Comparison of ENCODE assay signal across 29 cellular contexts in genomic region chr11:68880851-68881250, GRCh38.
"Had no signal": no experiment of that assay in that cellular context is flagged by ENCODE, and none has a peak within 500 bp of the region (broad histone marks: within the 10 kb centered on the region; RNA-seq: fewer than 3 reads in every experiment).

No MANE protein-coding gene starts in this region.

- H3K27me3 ChIP-seq: neutrophil, pancreas, right lobe of liver, suprapubic skin, testis, tibial nerve, upper lobe of left lung, uterus had no signal

- H3K4me1 ChIP-seq: pancreas, psoas muscle, sigmoid colon, suprapubic skin, tibial nerve, upper lobe of left lung, uterus had no signal

- H3K27ac Mint-ChIP-seq: natural killer cell treated with Interleukin-12 subunit alpha and Interleukin-12 subunit beta and Interleukin-15 and Interleukin-18, amount 100 ng/mL, for 72 hours; nephron progenitor cell; progenitor cell of endocrine pancreas; stimulated activated memory B cell treated with anti-CD40 and anti-IgM and Interleukin-4, amounts not matched to agents 10 μg/mL and 1 μg/mL and 100 μg/mL, for 72 hours; stimulated activated naive CD8-positive, alpha-beta T cell treated with anti-CD3 and anti-CD28 coated beads, Interleukin-15, amount 100 ng/mL, for 72 hours had no signal

- H3K4me3 Mint-ChIP-seq: naive thymus-derived CD8-positive, alpha-beta T cell; natural killer cell treated with Interleukin-12 subunit alpha and Interleukin-12 subunit beta and Interleukin-15 and Interleukin-18, amount 100 ng/mL, for 72 hours; nephron progenitor cell; neural crest cell; stimulated activated memory B cell treated with anti-CD40 and anti-IgM and Interleukin-4, amounts not matched to agents 10 μg/mL and 1 μg/mL and 100 μg/mL, for 72 hours; stimulated activated naive CD8-positive, alpha-beta T cell treated with anti-CD3 and anti-CD28 coated beads, Interleukin-15, amount 100 ng/mL, for 72 hours had no signal

- H3K4me1 Mint-ChIP-seq: nephron progenitor cell; neural crest cell; stimulated activated memory B cell treated with anti-CD40 and anti-IgM and Interleukin-4, amounts not matched to agents 10 μg/mL and 1 μg/mL and 100 μg/mL, for 72 hours; stimulated activated naive CD8-positive, alpha-beta T cell treated with anti-CD3 and anti-CD28 coated beads, Interleukin-15, amount 100 ng/mL, for 72 hours had no signal

- H3K9me3 ChIP-seq: neutrophil, pancreas, psoas muscle, right lobe of liver, sigmoid colon, suprapubic skin, testis, tibial nerve, upper lobe of left lung, uterus had no signal

- H3K4me3 ChIP-seq: pancreas, psoas muscle, right lobe of liver, sigmoid colon, suprapubic skin, testis, tibial nerve, upper lobe of left lung, uterus had no signal

- ATAC-seq: naive thymus-derived CD8-positive, alpha-beta T cell; natural killer cell treated with Interleukin-12 subunit alpha and Interleukin-12 subunit beta and Interleukin-15 and Interleukin-18, amount 100 ng/mL, for 72 hours; pancreas; psoas muscle; right cardiac atrium; right lobe of liver; stimulated activated memory B cell treated with anti-CD40 and anti-IgM and Interleukin-4, amounts not matched to agents 10 μg/mL and 1 μg/mL and 100 μg/mL, for 72 hours; stimulated activated naive CD8-positive, alpha-beta T cell treated with anti-CD3 and anti-CD28 coated beads, Interleukin-15, amount 100 ng/mL, for 72 hours; stimulated activated naive CD8-positive, alpha-beta T cell treated with anti-CD3 and anti-CD28 coated beads, Interleukin-15, Interleukin-2, amounts not matched to agents 100 U/mL and 50 U/mL, for 24 hours had no signal

- H3K27me3 Mint-ChIP-seq: naive thymus-derived CD8-positive, alpha-beta T cell; natural killer cell treated with Interleukin-12 subunit alpha and Interleukin-12 subunit beta and Interleukin-15 and Interleukin-18, amount 100 ng/mL, for 72 hours; progenitor cell of endocrine pancreas; stimulated activated memory B cell treated with anti-CD40 and anti-IgM and Interleukin-4, amounts not matched to agents 10 μg/mL and 1 μg/mL and 100 μg/mL, for 72 hours; stimulated activated naive CD8-positive, alpha-beta T cell treated with anti-CD3 and anti-CD28 coated beads, Interleukin-15, amount 100 ng/mL, for 72 hours had no signal

- H3K36me3 Mint-ChIP-seq: natural killer cell treated with Interleukin-12 subunit alpha and Interleukin-12 subunit beta and Interleukin-15 and Interleukin-18, amount 100 ng/mL, for 72 hours had no signal

- DNase-seq: naive thymus-derived CD8-positive, alpha-beta T cell; nephron progenitor cell; nucleus accumbens; pancreas; psoas muscle; right cardiac atrium; right lobe of liver; sigmoid colon; small intestine; stimulated activated CD4-positive, alpha-beta T cell treated with anti-CD3 and anti-CD28 coated beads, Interleukin-12 subunit alpha, Interleukin-12 subunit beta, amount 100 ng/mL, for 4 hours; stimulated activated CD4-positive, alpha-beta T cell treated with anti-CD3 and anti-CD28 coated beads, Interleukin-1b, Interleukin-23, amount 100 ng/mL, for 48 hours; stimulated activated CD4-positive, alpha-beta T cell treated with anti-CD3 and anti-CD28 coated beads, Interleukin-4, amount 100 ng/mL, for 1 hour; stimulated activated CD4-positive, alpha-beta T cell treated with anti-CD3 and anti-CD28 coated beads, Interleukin-4, amount 100 ng/mL, for 4 hours; stimulated activated CD8-positive, alpha-beta memory T cell treated with anti-CD3 and anti-CD28 coated beads, Interleukin-4, amount 100 ng/mL, for 48 hours; stimulated activated naive CD4-positive, alpha-beta T cell; stimulated activated naive CD8-positive, alpha-beta T cell treated with anti-CD3 and anti-CD28 coated beads, Interleukin-15, amount 100 ng/mL, for 72 hours; stimulated activated naive CD8-positive, alpha-beta T cell treated with anti-CD3 and anti-CD28 coated beads, Interleukin-15, Interleukin-2, amounts not matched to agents 100 U/mL and 50 U/mL, for 24 hours; substantia nigra; testis; trophoblast cell; upper lobe of left lung; uterus had no signal

- FAIRE-seq: pancreas, small intestine had no signal

- H3K36me3 ChIP-seq: neutrophil, pancreas, right lobe of liver, sigmoid colon, suprapubic skin, upper lobe of left lung, uterus had no signal

- H3K9me3 Mint-ChIP-seq: natural killer cell treated with Interleukin-12 subunit alpha and Interleukin-12 subunit beta and Interleukin-15 and Interleukin-18, amount 100 ng/mL, for 72 hours; neural crest cell; stimulated activated memory B cell treated with anti-CD40 and anti-IgM and Interleukin-4, amounts not matched to agents 10 μg/mL and 1 μg/mL and 100 μg/mL, for 72 hours; stimulated activated naive CD8-positive, alpha-beta T cell treated with anti-CD3 and anti-CD28 coated beads, Interleukin-15, amount 100 ng/mL, for 72 hours had no signal

- H3K27ac ChIP-seq: neutrophil, pancreas, psoas muscle, right lobe of liver, sigmoid colon, suprapubic skin, testis, tibial nerve, upper lobe of left lung, uterus had no signal
